1 cellular context compared by ENCODE assay signal in the genomic region with DNA sequence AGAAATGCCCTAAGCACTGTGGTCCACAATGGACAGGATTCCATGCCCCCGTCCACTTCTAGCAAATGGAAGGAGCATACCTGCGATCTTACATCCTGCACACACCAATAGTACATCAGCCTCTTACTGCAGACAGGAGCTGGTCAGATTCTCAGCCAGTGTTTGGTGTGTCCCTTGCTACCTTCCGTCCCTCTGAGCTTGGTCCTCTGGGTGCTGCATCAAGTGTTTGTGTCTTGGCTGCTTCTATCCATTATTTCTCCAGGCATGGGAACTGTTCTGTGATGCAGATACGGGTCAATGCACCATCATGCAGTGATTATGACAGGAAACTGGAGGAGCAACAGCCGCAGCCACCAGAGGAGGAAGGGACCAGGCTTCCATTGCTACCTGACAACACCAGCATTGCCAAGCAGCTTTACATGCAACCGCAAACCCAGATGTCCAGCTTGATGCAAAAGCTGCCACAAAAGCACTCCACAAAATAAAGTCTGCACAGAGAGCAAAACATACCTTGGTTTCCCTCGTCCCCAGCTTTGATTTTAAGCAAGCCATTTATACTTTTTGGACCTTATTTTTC.
TF ChIP-seq lines count a peak whose summit lies in the region.

No MANE protein-coding gene starts in this region.

TF ChIP-seq in K562, 482 proteins besides CTCF, POLR2A, EP300 and RAD21:
- TF ChIP-seq, protein P1, sequence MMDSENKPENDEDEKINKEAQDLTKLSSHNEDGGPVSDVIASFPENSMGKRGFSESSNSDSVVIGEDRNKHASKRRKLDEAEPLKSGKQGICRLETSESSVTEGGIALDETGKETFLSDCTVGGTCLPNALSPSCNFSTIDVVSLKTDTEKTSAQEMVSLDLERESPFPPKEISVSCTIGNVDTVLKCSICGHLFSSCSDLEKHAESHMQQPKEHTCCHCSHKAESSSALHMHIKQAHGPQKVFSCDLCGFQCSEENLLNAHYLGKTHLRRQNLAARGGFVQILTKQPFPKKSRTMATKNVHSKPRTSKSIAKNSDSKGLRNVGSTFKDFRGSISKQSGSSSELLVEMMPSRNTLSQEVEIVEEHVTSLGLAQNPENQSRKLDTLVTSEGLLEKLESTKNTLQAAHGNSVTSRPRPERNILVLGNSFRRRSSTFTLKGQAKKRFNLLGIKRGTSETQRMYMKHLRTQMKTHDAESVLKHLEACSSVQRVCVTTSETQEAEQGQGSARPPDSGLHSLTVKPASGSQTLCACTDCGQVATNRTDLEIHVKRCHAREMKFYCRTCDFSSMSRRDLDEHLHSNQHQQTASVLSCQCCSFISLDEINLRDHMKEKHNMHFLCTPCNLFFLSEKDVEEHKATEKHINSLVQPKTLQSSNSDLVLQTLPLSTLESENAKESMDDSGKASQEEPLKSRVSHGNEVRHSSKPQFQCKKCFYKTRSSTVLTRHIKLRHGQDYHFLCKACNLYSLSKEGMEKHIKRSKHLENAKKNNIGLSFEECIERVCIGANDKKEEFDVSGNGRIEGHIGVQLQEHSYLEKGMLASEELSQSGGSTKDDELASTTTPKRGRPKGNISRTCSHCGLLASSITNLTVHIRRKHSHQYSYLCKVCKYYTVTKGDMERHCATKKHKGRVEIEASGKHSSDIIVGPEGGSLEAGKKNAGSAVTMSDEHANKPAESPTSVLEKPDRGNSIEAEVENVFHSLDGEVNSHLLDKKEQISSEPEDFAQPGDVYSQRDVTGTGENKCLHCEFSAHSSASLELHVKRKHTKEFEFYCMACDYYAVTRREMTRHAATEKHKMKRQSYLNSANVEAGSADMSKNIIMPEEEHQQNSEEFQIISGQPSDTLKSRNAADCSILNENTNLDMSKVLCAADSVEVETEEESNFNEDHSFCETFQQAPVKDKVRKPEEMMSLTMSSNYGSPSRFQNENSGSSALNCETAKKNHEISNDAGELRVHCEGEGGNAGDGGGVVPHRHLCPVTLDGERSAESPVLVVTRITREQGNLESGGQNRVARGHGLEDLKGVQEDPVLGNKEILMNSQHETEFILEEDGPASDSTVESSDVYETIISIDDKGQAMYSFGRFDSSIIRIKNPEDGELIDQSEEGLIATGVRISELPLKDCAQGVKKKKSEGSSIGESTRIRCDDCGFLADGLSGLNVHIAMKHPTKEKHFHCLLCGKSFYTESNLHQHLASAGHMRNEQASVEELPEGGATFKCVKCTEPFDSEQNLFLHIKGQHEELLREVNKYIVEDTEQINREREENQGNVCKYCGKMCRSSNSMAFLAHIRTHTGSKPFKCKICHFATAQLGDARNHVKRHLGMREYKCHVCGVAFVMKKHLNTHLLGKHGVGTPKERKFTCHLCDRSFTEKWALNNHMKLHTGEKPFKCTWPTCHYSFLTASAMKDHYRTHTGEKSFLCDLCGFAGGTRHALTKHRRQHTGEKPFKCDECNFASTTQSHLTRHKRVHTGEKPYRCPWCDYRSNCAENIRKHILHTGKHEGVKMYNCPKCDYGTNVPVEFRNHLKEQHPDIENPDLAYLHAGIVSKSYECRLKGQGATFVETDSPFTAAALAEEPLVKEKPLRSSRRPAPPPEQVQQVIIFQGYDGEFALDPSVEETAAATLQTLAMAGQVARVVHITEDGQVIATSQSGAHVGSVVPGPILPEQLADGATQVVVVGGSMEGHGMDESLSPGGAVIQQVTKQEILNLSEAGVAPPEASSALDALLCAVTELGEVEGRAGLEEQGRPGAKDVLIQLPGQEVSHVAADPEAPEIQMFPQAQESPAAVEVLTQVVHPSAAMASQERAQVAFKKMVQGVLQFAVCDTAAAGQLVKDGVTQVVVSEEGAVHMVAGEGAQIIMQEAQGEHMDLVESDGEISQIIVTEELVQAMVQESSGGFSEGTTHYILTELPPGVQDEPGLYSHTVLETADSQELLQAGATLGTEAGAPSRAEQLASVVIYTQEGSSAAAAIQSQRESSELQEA (IDR thresholded peaks at IDR 0.05; ENCODE audit: low read depth) = 0 out of 2 replicates have a peak, but pooled peaks have one; percentile 11
- no peak for TF ChIP-seq CXXC5 (CRISPR knock-in tag; IDR thresholded peaks at IDR 0.05)
- TF ChIP-seq, protein P2, sequence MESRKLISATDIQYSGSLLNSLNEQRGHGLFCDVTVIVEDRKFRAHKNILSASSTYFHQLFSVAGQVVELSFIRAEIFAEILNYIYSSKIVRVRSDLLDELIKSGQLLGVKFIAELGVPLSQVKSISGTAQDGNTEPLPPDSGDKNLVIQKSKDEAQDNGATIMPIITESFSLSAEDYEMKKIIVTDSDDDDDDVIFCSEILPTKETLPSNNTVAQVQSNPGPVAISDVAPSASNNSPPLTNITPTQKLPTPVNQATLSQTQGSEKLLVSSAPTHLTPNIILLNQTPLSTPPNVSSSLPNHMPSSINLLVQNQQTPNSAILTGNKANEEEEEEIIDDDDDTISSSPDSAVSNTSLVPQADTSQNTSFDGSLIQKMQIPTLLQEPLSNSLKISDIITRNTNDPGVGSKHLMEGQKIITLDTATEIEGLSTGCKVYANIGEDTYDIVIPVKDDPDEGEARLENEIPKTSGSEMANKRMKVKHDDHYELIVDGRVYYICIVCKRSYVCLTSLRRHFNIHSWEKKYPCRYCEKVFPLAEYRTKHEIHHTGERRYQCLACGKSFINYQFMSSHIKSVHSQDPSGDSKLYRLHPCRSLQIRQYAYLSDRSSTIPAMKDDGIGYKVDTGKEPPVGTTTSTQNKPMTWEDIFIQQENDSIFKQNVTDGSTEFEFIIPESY (CRISPR knock-in tag; IDR thresholded peaks at IDR 0.05) = peak; percentile 53
TF ChIP-seq in K562: peak in this region for 2.
